Comparison of ENCODE assay signal across 2 cellular contexts in genomic region chr19:52099497-52100138, GRCh38.
TF ChIP-seq lines count a peak whose summit lies in the region.

No MANE protein-coding gene starts in this region.

TF ChIP-seq in HCT116, 20 proteins besides CTCF, POLR2A, EP300 and RAD21:
- TF ChIP-seq FOSL1 (IDR thresholded peaks at IDR 0.05; ENCODE audit: low read depth) (peak; percentile 19; the same call in 1 of the 2 replicates), ATF3 (IDR thresholded peaks at IDR 0.05) (no peak)
TF ChIP-seq in HCT116: peak in this region for 1.

TF ChIP-seq in WTC11, 78 proteins besides CTCF, POLR2A, EP300 and RAD21:
- peak; percentile 18; the same call in 1 of the 2 replicates for TF ChIP-seq GABPB1 (CRISPR knock-in tag; IDR thresholded peaks at IDR 0.05)
- TF ChIP-seq ZNF532 (CRISPR knock-in tag; IDR thresholded peaks at IDR 0.05; ENCODE audit: borderline replicate concordance), result no peak
